Comparison of ENCODE assay signal across 25 cellular contexts in the genomic region with DNA sequence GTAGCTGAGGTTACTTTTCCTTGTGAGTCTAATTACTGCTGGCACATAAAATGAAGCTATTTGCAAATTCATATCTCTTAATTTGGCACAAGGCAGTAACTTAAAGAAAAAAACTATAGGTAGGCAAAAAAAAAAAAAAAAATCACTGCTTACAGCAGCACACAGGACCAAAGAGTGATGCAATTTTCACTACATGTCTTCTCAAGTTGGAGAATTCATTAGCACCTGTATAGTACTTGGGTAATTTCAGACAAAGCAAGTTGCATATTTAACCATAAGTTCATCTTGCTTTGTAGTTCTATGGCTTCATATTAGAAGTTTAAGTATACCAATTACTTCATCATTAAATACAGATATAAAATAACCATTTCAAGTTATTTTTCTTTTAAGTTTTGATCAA. TPM values are rescaled to one million over a fixed set of nuclear protein-coding genes. Genes with fewer than 3 reads are reported as not detected.
DNase-seq lines count a peak whose midpoint lies in the region; ATAC-seq, FAIRE-seq and TF ChIP-seq lines count a peak whose summit lies in the region.
"Had no signal": no experiment of that assay in that cellular context is flagged by ENCODE, and none has a peak within 500 bp of the region (broad histone marks: within the 10 kb centered on the region; RNA-seq: fewer than 3 reads in every experiment).

No MANE protein-coding gene starts in this region.

- DNase-seq in GM23338 (ENCODE audit: low spot score) (no peak), bronchial epithelial cell (ENCODE audit: low read depth) (peak; percentile 68), NCI-H69 (lab: John Stamatoyannopoulos, UW) (no peak)
- DNase-seq: 8988T; ACHN; BE2C; C1 segment of cervical spinal cord; CD4-positive, alpha-beta memory T cell; CD4-positive, CD25-positive, alpha-beta regulatory T cell; CD8-positive, alpha-beta memory T cell; COR-L47; DMS 273 treated with DMSO at 0.1 percent for 48 hours; DMS153; DMS53; DMS79; DND-41; EL; GDM1 had no signal

- H3K27me3 Mint-ChIP-seq in GM23338 (ENCODE audit: insufficient read depth, low read depth, poor library complexity): peaks cover 2% of the 10 kb centered on the region

- ATAC-seq in GM23338: no peak
- peak; percentile 57 for ATAC-seq in esophagus mucosa
- no peak for ATAC-seq in HG02840 (IDR thresholded peaks at IDR 0.05; ENCODE audit: low FRiP score, unreplicated experiment)
- ATAC-seq: GM12878 had no signal

- no peak overlapping the region for H3K4me3 ChIP-seq in GM23338
- no peak overlapping the region for H3K4me3 ChIP-seq in bronchial epithelial cell (ENCODE audit: low read depth, low read length)
- H3K4me3 ChIP-seq: BLaER1, GM12878 had no signal

- TF ChIP-seq CTCF in GM23338 (conservative IDR thresholded peaks at IDR 0.05; ENCODE audit: low read depth in 2 of 2) (no peak), bronchial epithelial cell (IDR thresholded peaks at IDR 0.05; ENCODE audit: insufficient read depth, low read length, severe bottlenecking) (no peak)

- no peaks in the 10 kb centered on the region for H4K20me1 ChIP-seq in GM23338 (replicated peaks; ENCODE audit: insufficient read depth)
- H4K20me1 ChIP-seq: BLaER1 had no signal

- no peak overlapping the region for H2AFZ ChIP-seq in GM23338

- H3K4me3 Mint-ChIP-seq in GM23338: no peak overlapping the region
- H3K4me3 Mint-ChIP-seq: CD14-positive monocyte; CD4-positive, alpha-beta memory T cell; CD4-positive, CD25-positive, alpha-beta regulatory T cell; CD8-positive, alpha-beta memory T cell had no signal

- H3K36me3 ChIP-seq in GM23338 (ENCODE audit: insufficient read depth) (no peaks in the 10 kb centered on the region), bronchial epithelial cell (ENCODE audit: control insufficient read depth, insufficient read depth, low read length) (no peaks in the 10 kb centered on the region)
- H3K36me3 ChIP-seq: BE2C, BLaER1 had no signal

- H3K4me1 Mint-ChIP-seq in GM23338: peaks cover 5% of the 10 kb centered on the region
- H3K4me1 Mint-ChIP-seq: CD14-positive monocyte; CD4-positive, alpha-beta memory T cell; CD4-positive, CD25-positive, alpha-beta regulatory T cell; CD8-positive, alpha-beta memory T cell had no signal

- peaks cover 18% of the 10 kb centered on the region for H3K9me3 Mint-ChIP-seq in GM23338

- H3K27ac ChIP-seq in GM23338 (ENCODE audit: low read depth): no peak overlapping the region
- H3K27ac ChIP-seq: BLaER1 had no signal

- FAIRE-seq in bronchial epithelial cell (lab: Jason Lieb, UNC): no peak
- FAIRE-seq: GM12878, GM12892, GM18507 had no signal

- no peaks in the 10 kb centered on the region for H3K4me1 ChIP-seq in GM23338 (ENCODE audit: insufficient read depth)
- H3K4me1 ChIP-seq: BE2C, BLaER1 had no signal

- no peaks in the 10 kb centered on the region; the same call in 1 of the 2 replicates for H3K9me2 ChIP-seq in GM23338 (ENCODE audit: insufficient read depth)

- no peaks in the 10 kb centered on the region for H3K79me2 ChIP-seq in GM23338 (replicated peaks; ENCODE audit: insufficient read depth)

- no peaks in the 10 kb centered on the region for H3F3A ChIP-seq in GM23338 (replicated peaks; ENCODE audit: low read depth)

- H3K36me3 Mint-ChIP-seq in GM23338 (ENCODE audit: low read depth): peaks cover 7% of the 10 kb centered on the region
- H3K36me3 Mint-ChIP-seq: CD4-positive, alpha-beta memory T cell; CD4-positive, CD25-positive, alpha-beta regulatory T cell had no signal

- H3K4me2 ChIP-seq in GM23338: no peak overlapping the region
- H3K4me2 ChIP-seq: BLaER1 had no signal

- H3K27me3 ChIP-seq in GM23338 (ENCODE audit: insufficient read depth): no peaks in the 10 kb centered on the region
- no peaks in the 10 kb centered on the region for H3K27me3 ChIP-seq in bronchial epithelial cell (ENCODE audit: control insufficient read depth, insufficient read depth, low read length)
- H3K27me3 ChIP-seq: BE2C, BLaER1 had no signal

- H3K27ac Mint-ChIP-seq in GM23338: peak overlapping the region; percentile 17; the same call in 1 of the 2 replicates
- H3K27ac Mint-ChIP-seq: CD14-positive monocyte; CD4-positive, CD25-positive, alpha-beta regulatory T cell; CD8-positive, alpha-beta memory T cell had no signal

TF ChIP-seq in GM23338, 12 proteins besides CTCF, POLR2A, EP300 and RAD21 (continues in another document):
- TF ChIP-seq, protein P1, sequence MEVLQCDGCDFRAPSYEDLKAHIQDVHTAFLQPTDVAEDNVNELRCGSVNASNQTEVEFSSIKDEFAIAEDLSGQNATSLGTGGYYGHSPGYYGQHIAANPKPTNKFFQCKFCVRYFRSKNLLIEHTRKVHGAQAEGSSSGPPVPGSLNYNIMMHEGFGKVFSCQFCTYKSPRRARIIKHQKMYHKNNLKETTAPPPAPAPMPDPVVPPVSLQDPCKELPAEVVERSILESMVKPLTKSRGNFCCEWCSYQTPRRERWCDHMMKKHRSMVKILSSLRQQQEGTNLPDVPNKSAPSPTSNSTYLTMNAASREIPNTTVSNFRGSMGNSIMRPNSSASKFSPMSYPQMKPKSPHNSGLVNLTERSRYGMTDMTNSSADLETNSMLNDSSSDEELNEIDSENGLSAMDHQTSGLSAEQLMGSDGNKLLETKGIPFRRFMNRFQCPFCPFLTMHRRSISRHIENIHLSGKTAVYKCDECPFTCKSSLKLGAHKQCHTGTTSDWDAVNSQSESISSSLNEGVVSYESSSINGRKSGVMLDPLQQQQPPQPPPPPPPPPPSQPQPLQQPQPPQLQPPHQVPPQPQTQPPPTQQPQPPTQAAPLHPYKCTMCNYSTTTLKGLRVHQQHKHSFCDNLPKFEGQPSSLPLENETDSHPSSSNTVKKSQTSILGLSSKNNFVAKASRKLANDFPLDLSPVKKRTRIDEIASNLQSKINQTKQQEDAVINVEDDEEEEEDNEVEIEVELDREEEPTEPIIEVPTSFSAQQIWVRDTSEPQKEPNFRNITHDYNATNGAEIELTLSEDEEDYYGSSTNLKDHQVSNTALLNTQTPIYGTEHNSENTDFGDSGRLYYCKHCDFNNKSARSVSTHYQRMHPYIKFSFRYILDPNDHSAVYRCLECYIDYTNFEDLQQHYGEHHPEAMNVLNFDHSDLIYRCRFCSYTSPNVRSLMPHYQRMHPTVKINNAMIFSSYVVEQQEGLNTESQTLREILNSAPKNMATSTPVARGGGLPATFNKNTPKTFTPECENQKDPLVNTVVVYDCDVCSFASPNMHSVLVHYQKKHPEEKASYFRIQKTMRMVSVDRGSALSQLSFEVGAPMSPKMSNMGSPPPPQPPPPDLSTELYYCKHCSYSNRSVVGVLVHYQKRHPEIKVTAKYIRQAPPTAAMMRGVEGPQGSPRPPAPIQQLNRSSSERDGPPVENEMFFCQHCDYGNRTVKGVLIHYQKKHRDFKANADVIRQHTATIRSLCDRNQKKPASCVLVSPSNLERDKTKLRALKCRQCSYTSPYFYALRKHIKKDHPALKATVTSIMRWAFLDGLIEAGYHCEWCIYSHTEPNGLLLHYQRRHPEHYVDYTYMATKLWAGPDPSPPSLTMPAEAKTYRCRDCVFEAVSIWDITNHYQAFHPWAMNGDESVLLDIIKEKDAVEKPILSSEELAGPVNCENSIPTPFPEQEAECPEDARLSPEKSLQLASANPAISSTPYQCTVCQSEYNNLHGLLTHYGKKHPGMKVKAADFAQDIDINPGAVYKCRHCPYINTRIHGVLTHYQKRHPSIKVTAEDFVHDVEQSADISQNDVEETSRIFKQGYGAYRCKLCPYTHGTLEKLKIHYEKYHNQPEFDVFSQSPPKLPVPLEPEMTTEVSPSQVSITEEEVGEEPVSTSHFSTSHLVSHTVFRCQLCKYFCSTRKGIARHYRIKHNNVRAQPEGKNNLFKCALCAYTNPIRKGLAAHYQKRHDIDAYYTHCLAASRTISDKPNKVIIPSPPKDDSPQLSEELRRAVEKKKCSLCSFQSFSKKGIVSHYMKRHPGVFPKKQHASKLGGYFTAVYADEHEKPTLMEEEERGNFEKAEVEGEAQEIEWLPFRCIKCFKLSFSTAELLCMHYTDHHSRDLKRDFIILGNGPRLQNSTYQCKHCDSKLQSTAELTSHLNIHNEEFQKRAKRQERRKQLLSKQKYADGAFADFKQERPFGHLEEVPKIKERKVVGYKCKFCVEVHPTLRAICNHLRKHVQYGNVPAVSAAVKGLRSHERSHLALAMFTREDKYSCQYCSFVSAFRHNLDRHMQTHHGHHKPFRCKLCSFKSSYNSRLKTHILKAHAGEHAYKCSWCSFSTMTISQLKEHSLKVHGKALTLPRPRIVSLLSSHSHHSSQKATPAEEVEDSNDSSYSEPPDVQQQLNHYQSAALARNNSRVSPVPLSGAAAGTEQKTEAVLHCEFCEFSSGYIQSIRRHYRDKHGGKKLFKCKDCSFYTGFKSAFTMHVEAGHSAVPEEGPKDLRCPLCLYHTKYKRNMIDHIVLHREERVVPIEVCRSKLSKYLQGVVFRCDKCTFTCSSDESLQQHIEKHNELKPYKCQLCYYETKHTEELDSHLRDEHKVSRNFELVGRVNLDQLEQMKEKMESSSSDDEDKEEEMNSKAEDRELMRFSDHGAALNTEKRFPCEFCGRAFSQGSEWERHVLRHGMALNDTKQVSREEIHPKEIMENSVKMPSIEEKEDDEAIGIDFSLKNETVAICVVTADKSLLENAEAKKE (CRISPR knock-in tag; IDR thresholded peaks at IDR 0.05): no peak
- no peak for TF ChIP-seq ZNF114 (CRISPR knock-in tag; IDR thresholded peaks at IDR 0.05)
- no peak for TF ChIP-seq NANOG (IDR thresholded peaks at IDR 0.05; ENCODE audit: borderline replicate concordance)
- TF ChIP-seq, protein P2, sequence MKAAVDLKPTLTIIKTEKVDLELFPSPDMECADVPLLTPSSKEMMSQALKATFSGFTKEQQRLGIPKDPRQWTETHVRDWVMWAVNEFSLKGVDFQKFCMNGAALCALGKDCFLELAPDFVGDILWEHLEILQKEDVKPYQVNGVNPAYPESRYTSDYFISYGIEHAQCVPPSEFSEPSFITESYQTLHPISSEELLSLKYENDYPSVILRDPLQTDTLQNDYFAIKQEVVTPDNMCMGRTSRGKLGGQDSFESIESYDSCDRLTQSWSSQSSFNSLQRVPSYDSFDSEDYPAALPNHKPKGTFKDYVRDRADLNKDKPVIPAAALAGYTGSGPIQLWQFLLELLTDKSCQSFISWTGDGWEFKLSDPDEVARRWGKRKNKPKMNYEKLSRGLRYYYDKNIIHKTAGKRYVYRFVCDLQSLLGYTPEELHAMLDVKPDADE (IDR thresholded peaks at IDR 0.05): no peak
- no peak for TF ChIP-seq CREB1 (CRISPR knock-in tag; IDR thresholded peaks at IDR 0.05; ENCODE audit: low read depth)
- TF ChIP-seq EZH2phosphoT487 (IDR thresholded peaks at IDR 0.05; ENCODE audit: unreplicated experiment): no peak
- TF ChIP-seq ZNF331 (CRISPR knock-in tag; IDR thresholded peaks at IDR 0.05; ENCODE audit: low read depth): no peak
- no peak for TF ChIP-seq JUNB (IDR thresholded peaks at IDR 0.05; ENCODE audit: unreplicated experiment)

RNA-seq across cellular contexts. Expression of a gene that starts 33.7 kb away (rescaled TPM):
- total RNA-seq in GM23338 (2014; rRNA removed; shearing (Covaris generic)): 49.2 and 53.3 TPM in 2 replicates
- 48.9 and 55.6 TPM in 2 replicates for polyA plus RNA-seq in GM23338 (2016; fragmentation: Nextera tagmentation; extraction: Ambion mirVana)
- 72.9 and 80.6 TPM in 2 replicates for total RNA-seq in bronchial epithelial cell
- 46.2 TPM for total RNA-seq in esophagus mucosa
